ENCODE assay signal across 8 cellular contexts in the genomic region with DNA sequence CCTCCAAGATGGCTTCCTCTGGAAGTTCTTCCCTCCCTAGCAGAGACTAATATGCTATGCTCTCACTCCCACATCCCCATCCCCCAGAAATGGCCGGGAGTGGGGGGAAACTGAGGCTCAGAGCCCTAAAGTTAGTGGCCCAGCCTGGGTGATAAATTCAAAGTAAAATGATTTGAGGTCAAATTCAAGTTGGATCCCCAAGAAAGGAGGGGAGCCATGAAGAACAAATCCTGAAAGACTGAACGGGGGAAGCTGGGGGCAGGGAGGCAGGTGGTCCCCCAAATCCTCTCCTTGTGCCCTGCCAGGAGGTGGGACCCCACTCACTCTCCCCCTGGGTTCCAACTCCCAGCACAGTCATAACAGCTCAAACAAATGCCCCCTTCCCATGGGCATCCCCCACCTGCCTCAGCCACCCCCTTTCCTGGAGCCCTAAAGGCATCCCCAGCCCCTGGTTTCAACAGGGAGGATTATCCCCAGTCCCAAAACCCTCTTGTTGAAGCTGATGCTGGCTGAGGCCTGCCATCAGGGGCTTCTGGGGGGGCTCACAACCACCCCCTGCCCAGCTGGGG. TPM values are rescaled to one million over a fixed set of nuclear protein-coding genes. Genes with fewer than 3 reads are reported as not detected.
DNase-seq lines count a peak whose midpoint lies in the region; ATAC-seq, FAIRE-seq and TF ChIP-seq lines count a peak whose summit lies in the region.

No MANE protein-coding gene starts in this region.

- peak overlapping the region; percentile 99 for H3K4me2 ChIP-seq in skeletal muscle satellite cell (ENCODE audit: low read length)

- no peaks in the 10 kb centered on the region for H3K9me3 ChIP-seq in WERI-Rb-1 (ENCODE audit: severe bottlenecking)
- H3K9me3 ChIP-seq in skeletal muscle satellite cell (replicated peaks; ENCODE audit: low read length): no peaks in the 10 kb centered on the region

- no peak for DNase-seq in GM12891 (ENCODE audit: insufficient read length, low spot score)
- DNase-seq in WERI-Rb-1: no peak
- DNase-seq in glutamatergic neuron: no peak
- DNase-seq in NCI-H510A (lab: John Stamatoyannopoulos, UW): no peak
- DNase-seq in RCC 7860 (ENCODE audit: low spot score): no peak

- peaks cover 7% of the 10 kb centered on the region for H3K9me3 Mint-ChIP-seq in glutamatergic neuron (ENCODE audit: unreplicated experiment)

- no peaks in the 10 kb centered on the region for H3K27me3 ChIP-seq in WERI-Rb-1 (ENCODE audit: insufficient read depth, low read depth, severe bottlenecking)
- peaks cover 21% of the 10 kb centered on the region for H3K27me3 ChIP-seq in skeletal muscle satellite cell (ENCODE audit: control insufficient read depth, insufficient read depth, low read length)

- H3K27ac Mint-ChIP-seq in glutamatergic neuron (ENCODE audit: unreplicated experiment): no peak overlapping the region

- peak overlapping the region; percentile 91 for H3K4me3 Mint-ChIP-seq in glutamatergic neuron (ENCODE audit: unreplicated experiment)

- H3K36me3 Mint-ChIP-seq in glutamatergic neuron (ENCODE audit: unreplicated experiment): no peaks in the 10 kb centered on the region

- FAIRE-seq in GM12891 (lab: Jason Lieb, UNC) (peak; percentile 13), RCC 7860 (lab: Jason Lieb, UNC) (no peak)

- TF ChIP-seq POLR2A in GM12891 (IDR thresholded peaks at IDR 0.05; ENCODE audit: low read depth, low read length): no peak

- peak overlapping the region; percentile 81 for H3K9ac ChIP-seq in skeletal muscle satellite cell (ENCODE audit: low read depth, low read length)

- H3K4me1 Mint-ChIP-seq in glutamatergic neuron (ENCODE audit: low read depth, unreplicated experiment): peaks cover 19% of the 10 kb centered on the region

- peak overlapping the region; percentile 67 for H3K27ac ChIP-seq in WERI-Rb-1

- peaks cover 38% of the 10 kb centered on the region for H3K36me3 ChIP-seq in WERI-Rb-1
- H3K36me3 ChIP-seq in skeletal muscle satellite cell (ENCODE audit: insufficient read depth, low read length): peaks cover 28% of the 10 kb centered on the region

- peak overlapping the region; percentile 78 for H3K4me3 ChIP-seq in WERI-Rb-1 (ENCODE audit: low read depth, low read length)
- peak overlapping the region; percentile 94 for H3K4me3 ChIP-seq in skeletal muscle satellite cell (ENCODE audit: low read length)

- H3K4me1 ChIP-seq in skeletal muscle satellite cell (ENCODE audit: control insufficient read depth, insufficient read depth, low read length): peaks cover 8% of the 10 kb centered on the region

- H3K27me3 Mint-ChIP-seq in glutamatergic neuron (ENCODE audit: unreplicated experiment): peaks cover 2% of the 10 kb centered on the region

- TF ChIP-seq CTCF in WERI-Rb-1 (IDR thresholded peaks at IDR 0.05; ENCODE audit: low read depth, low read length): no peak
- no peak for TF ChIP-seq CTCF in glutamatergic neuron (IDR thresholded peaks at IDR 0.05; ENCODE audit: partially characterized antibody, unreplicated experiment)

- ATAC-seq in GM19397 (IDR thresholded peaks at IDR 0.05; ENCODE audit: unreplicated experiment) (no peak), GM18517 (IDR thresholded peaks at IDR 0.05; ENCODE audit: unreplicated experiment) (no peak)

TF ChIP-seq in GM12891, 5 proteins besides CTCF, POLR2A, EP300 and RAD21:
- TF ChIP-seq PAX5 (IDR thresholded peaks at IDR 0.05; ENCODE audit: insufficient read depth, low read length, severe bottlenecking) (no peak), TAF1 (IDR thresholded peaks at IDR 0.05; ENCODE audit: low read depth, low read length) (no peak), POLR2AphosphoS5 (IDR thresholded peaks at IDR 0.05; ENCODE audit: low read depth, low read length) (no peak), POU2F2 (IDR thresholded peaks at IDR 0.05; ENCODE audit: low read depth, low read length) (no peak), SPI1 (IDR thresholded peaks at IDR 0.05; ENCODE audit: low read depth, low read length) (no peak)

RNA-seq across cellular contexts. Expression of gene CBX6, which starts 1.1 kb away (rescaled TPM):
- polyA plus RNA-seq in GM12891 (2012; ENCODE audit: low read depth, missing spikeins): 39.0 TPM
- total RNA-seq in glutamatergic neuron (ENCODE audit: unreplicated experiment): 27.6 TPM
- 45.2 and 49.4 TPM in 2 replicates for total RNA-seq in skeletal muscle satellite cell (2012; rRNA removed)

RNA-seq across cellular contexts. Expression of gene NPTXR, which starts 27.0 kb away (rescaled TPM):
- 0.08 TPM for polyA plus RNA-seq in GM12891 (2012; ENCODE audit: low read depth, missing spikeins)
- total RNA-seq in glutamatergic neuron (ENCODE audit: unreplicated experiment): 9.2 TPM
- under 0.01 and 0.22 TPM in 2 replicates for total RNA-seq in skeletal muscle satellite cell (2012; rRNA removed)
